ENCODE assay signal across 1 cellular context in the genomic region with DNA sequence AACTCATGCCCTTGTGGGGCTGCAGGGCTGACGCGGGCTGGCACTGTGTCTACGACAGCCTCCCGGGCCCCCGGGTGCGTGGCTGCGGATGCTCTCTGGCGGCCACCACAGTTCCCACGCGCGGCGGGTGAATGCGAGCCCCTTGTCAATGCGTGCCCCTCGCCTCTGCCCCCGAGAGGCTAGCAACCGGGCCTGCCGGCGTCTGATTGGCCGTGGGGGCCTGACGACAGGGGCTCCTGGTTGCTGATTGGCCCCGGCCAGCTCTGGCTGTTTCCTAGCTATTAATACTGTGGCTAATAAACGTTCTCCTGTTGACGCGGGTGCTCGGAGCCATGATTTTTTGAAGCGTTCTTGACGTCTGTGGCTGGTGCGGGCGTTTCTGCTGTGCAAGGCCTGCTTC.
TF ChIP-seq lines count a peak whose summit lies in the region.

No MANE protein-coding gene starts in this region.

TF ChIP-seq in GM23338, 12 proteins besides CTCF, POLR2A, EP300 and RAD21 (continued from another document):
- TF ChIP-seq, protein P1, sequence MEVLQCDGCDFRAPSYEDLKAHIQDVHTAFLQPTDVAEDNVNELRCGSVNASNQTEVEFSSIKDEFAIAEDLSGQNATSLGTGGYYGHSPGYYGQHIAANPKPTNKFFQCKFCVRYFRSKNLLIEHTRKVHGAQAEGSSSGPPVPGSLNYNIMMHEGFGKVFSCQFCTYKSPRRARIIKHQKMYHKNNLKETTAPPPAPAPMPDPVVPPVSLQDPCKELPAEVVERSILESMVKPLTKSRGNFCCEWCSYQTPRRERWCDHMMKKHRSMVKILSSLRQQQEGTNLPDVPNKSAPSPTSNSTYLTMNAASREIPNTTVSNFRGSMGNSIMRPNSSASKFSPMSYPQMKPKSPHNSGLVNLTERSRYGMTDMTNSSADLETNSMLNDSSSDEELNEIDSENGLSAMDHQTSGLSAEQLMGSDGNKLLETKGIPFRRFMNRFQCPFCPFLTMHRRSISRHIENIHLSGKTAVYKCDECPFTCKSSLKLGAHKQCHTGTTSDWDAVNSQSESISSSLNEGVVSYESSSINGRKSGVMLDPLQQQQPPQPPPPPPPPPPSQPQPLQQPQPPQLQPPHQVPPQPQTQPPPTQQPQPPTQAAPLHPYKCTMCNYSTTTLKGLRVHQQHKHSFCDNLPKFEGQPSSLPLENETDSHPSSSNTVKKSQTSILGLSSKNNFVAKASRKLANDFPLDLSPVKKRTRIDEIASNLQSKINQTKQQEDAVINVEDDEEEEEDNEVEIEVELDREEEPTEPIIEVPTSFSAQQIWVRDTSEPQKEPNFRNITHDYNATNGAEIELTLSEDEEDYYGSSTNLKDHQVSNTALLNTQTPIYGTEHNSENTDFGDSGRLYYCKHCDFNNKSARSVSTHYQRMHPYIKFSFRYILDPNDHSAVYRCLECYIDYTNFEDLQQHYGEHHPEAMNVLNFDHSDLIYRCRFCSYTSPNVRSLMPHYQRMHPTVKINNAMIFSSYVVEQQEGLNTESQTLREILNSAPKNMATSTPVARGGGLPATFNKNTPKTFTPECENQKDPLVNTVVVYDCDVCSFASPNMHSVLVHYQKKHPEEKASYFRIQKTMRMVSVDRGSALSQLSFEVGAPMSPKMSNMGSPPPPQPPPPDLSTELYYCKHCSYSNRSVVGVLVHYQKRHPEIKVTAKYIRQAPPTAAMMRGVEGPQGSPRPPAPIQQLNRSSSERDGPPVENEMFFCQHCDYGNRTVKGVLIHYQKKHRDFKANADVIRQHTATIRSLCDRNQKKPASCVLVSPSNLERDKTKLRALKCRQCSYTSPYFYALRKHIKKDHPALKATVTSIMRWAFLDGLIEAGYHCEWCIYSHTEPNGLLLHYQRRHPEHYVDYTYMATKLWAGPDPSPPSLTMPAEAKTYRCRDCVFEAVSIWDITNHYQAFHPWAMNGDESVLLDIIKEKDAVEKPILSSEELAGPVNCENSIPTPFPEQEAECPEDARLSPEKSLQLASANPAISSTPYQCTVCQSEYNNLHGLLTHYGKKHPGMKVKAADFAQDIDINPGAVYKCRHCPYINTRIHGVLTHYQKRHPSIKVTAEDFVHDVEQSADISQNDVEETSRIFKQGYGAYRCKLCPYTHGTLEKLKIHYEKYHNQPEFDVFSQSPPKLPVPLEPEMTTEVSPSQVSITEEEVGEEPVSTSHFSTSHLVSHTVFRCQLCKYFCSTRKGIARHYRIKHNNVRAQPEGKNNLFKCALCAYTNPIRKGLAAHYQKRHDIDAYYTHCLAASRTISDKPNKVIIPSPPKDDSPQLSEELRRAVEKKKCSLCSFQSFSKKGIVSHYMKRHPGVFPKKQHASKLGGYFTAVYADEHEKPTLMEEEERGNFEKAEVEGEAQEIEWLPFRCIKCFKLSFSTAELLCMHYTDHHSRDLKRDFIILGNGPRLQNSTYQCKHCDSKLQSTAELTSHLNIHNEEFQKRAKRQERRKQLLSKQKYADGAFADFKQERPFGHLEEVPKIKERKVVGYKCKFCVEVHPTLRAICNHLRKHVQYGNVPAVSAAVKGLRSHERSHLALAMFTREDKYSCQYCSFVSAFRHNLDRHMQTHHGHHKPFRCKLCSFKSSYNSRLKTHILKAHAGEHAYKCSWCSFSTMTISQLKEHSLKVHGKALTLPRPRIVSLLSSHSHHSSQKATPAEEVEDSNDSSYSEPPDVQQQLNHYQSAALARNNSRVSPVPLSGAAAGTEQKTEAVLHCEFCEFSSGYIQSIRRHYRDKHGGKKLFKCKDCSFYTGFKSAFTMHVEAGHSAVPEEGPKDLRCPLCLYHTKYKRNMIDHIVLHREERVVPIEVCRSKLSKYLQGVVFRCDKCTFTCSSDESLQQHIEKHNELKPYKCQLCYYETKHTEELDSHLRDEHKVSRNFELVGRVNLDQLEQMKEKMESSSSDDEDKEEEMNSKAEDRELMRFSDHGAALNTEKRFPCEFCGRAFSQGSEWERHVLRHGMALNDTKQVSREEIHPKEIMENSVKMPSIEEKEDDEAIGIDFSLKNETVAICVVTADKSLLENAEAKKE (CRISPR knock-in tag; IDR thresholded peaks at IDR 0.05) = no peak
- TF ChIP-seq, protein P2, sequence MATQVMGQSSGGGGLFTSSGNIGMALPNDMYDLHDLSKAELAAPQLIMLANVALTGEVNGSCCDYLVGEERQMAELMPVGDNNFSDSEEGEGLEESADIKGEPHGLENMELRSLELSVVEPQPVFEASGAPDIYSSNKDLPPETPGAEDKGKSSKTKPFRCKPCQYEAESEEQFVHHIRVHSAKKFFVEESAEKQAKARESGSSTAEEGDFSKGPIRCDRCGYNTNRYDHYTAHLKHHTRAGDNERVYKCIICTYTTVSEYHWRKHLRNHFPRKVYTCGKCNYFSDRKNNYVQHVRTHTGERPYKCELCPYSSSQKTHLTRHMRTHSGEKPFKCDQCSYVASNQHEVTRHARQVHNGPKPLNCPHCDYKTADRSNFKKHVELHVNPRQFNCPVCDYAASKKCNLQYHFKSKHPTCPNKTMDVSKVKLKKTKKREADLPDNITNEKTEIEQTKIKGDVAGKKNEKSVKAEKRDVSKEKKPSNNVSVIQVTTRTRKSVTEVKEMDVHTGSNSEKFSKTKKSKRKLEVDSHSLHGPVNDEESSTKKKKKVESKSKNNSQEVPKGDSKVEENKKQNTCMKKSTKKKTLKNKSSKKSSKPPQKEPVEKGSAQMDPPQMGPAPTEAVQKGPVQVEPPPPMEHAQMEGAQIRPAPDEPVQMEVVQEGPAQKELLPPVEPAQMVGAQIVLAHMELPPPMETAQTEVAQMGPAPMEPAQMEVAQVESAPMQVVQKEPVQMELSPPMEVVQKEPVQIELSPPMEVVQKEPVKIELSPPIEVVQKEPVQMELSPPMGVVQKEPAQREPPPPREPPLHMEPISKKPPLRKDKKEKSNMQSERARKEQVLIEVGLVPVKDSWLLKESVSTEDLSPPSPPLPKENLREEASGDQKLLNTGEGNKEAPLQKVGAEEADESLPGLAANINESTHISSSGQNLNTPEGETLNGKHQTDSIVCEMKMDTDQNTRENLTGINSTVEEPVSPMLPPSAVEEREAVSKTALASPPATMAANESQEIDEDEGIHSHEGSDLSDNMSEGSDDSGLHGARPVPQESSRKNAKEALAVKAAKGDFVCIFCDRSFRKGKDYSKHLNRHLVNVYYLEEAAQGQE (IDR thresholded peaks at IDR 0.05; ENCODE audit: unreplicated experiment) = no peak
- TF ChIP-seq STAT1 (IDR thresholded peaks at IDR 0.05; ENCODE audit: unreplicated experiment) (no peak), ZNF114 (CRISPR knock-in tag; IDR thresholded peaks at IDR 0.05) (no peak), CREB1 (CRISPR knock-in tag; IDR thresholded peaks at IDR 0.05; ENCODE audit: low read depth) (no peak), JUNB (IDR thresholded peaks at IDR 0.05; ENCODE audit: unreplicated experiment) (no peak), ZNF331 (CRISPR knock-in tag; IDR thresholded peaks at IDR 0.05; ENCODE audit: low read depth) (no peak)
- TF ChIP-seq, protein P3, sequence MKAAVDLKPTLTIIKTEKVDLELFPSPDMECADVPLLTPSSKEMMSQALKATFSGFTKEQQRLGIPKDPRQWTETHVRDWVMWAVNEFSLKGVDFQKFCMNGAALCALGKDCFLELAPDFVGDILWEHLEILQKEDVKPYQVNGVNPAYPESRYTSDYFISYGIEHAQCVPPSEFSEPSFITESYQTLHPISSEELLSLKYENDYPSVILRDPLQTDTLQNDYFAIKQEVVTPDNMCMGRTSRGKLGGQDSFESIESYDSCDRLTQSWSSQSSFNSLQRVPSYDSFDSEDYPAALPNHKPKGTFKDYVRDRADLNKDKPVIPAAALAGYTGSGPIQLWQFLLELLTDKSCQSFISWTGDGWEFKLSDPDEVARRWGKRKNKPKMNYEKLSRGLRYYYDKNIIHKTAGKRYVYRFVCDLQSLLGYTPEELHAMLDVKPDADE (IDR thresholded peaks at IDR 0.05) = no peak
